ENCODE assay signal across 1 cellular context in the genomic region with DNA sequence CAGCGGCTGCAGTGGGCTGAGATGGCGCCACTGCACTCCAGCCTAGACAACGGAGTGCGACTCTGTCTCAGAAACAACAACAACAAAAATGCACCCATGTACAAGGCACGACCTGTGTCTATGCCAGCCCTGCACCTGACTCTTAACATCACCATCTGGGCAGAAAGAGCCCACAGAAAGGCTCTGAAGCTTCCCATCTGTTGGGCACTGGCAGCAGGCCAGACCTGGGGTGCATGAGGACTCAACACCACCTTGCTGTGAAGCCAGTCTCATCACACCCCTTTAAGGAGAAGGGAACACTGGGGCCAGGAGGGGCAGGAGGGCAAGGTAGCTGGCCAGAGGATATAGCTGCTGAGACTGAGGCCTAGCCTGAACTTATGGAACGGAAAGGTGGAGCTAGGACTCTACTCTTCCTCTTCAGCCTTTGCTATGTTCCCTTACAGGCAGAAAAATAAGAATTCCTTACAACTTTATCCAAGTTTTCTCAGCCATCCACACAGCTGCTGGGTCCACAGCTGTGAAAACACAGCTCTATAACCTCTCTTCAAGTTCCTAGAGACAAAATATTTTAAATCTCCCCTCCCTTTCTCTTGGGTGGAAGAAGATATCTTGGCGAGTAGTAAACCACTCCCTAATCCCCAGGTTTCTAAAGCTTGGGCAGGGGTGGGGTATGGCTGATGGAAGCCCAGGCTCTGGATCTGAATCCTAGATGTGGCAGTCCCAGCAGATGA.
TF ChIP-seq lines count a peak whose summit lies in the region.

No MANE protein-coding gene starts in this region.

TF ChIP-seq in HCT116, 20 proteins besides CTCF, POLR2A, EP300 and RAD21:
- no peak for TF ChIP-seq EZH2phosphoT487 (IDR thresholded peaks at IDR 0.05; ENCODE audit: borderline replicate concordance)
- no peak for TF ChIP-seq EZH2 (IDR thresholded peaks at IDR 0.05)
- TF ChIP-seq, protein P1, sequence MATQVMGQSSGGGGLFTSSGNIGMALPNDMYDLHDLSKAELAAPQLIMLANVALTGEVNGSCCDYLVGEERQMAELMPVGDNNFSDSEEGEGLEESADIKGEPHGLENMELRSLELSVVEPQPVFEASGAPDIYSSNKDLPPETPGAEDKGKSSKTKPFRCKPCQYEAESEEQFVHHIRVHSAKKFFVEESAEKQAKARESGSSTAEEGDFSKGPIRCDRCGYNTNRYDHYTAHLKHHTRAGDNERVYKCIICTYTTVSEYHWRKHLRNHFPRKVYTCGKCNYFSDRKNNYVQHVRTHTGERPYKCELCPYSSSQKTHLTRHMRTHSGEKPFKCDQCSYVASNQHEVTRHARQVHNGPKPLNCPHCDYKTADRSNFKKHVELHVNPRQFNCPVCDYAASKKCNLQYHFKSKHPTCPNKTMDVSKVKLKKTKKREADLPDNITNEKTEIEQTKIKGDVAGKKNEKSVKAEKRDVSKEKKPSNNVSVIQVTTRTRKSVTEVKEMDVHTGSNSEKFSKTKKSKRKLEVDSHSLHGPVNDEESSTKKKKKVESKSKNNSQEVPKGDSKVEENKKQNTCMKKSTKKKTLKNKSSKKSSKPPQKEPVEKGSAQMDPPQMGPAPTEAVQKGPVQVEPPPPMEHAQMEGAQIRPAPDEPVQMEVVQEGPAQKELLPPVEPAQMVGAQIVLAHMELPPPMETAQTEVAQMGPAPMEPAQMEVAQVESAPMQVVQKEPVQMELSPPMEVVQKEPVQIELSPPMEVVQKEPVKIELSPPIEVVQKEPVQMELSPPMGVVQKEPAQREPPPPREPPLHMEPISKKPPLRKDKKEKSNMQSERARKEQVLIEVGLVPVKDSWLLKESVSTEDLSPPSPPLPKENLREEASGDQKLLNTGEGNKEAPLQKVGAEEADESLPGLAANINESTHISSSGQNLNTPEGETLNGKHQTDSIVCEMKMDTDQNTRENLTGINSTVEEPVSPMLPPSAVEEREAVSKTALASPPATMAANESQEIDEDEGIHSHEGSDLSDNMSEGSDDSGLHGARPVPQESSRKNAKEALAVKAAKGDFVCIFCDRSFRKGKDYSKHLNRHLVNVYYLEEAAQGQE (IDR thresholded peaks at IDR 0.05; ENCODE audit: low read depth): no peak
- no peak for TF ChIP-seq TCF7L2 (IDR thresholded peaks at IDR 0.05; ENCODE audit: borderline replicate concordance, extremely low read depth, insufficient read depth, insufficient read length)
- TF ChIP-seq ELF1 (IDR thresholded peaks at IDR 0.05; ENCODE audit: borderline replicate concordance, low read depth): no peak
- TF ChIP-seq, protein P2, sequence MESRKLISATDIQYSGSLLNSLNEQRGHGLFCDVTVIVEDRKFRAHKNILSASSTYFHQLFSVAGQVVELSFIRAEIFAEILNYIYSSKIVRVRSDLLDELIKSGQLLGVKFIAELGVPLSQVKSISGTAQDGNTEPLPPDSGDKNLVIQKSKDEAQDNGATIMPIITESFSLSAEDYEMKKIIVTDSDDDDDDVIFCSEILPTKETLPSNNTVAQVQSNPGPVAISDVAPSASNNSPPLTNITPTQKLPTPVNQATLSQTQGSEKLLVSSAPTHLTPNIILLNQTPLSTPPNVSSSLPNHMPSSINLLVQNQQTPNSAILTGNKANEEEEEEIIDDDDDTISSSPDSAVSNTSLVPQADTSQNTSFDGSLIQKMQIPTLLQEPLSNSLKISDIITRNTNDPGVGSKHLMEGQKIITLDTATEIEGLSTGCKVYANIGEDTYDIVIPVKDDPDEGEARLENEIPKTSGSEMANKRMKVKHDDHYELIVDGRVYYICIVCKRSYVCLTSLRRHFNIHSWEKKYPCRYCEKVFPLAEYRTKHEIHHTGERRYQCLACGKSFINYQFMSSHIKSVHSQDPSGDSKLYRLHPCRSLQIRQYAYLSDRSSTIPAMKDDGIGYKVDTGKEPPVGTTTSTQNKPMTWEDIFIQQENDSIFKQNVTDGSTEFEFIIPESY (IDR thresholded peaks at IDR 0.05; ENCODE audit: extremely low read depth, insufficient replicate concordance, low read length): no peak
- no peak for TF ChIP-seq CEBPB (IDR thresholded peaks at IDR 0.05; ENCODE audit: low read depth)
- TF ChIP-seq, protein P3, sequence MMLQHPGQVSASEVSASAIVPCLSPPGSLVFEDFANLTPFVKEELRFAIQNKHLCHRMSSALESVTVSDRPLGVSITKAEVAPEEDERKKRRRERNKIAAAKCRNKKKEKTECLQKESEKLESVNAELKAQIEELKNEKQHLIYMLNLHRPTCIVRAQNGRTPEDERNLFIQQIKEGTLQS (IDR thresholded peaks at IDR 0.05): no peak
- TF ChIP-seq FOSL1 (IDR thresholded peaks at IDR 0.05; ENCODE audit: low read depth): no peak
- no peak for TF ChIP-seq ZNF274 (IDR thresholded peaks at IDR 0.05; ENCODE audit: low read depth, low read length)
- TF ChIP-seq JUND (IDR thresholded peaks at IDR 0.05): no peak
- TF ChIP-seq SP1 (IDR thresholded peaks at IDR 0.05; ENCODE audit: low read depth): no peak
- no peak for TF ChIP-seq POLR2AphosphoS5 (IDR thresholded peaks at IDR 0.05; ENCODE audit: low read depth, low read length)
- TF ChIP-seq, protein P4, sequence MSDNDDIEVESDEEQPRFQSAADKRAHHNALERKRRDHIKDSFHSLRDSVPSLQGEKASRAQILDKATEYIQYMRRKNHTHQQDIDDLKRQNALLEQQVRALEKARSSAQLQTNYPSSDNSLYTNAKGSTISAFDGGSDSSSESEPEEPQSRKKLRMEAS (IDR thresholded peaks at IDR 0.05): no peak
- TF ChIP-seq EGR1 (IDR thresholded peaks at IDR 0.05; ENCODE audit: low read depth): no peak
- TF ChIP-seq SIN3A (IDR thresholded peaks at IDR 0.05; ENCODE audit: low read depth): no peak
